Comparison of ENCODE assay signal across 22 cellular contexts in genomic region chr6:43814865-43815264, GRCh38.
"Had no signal": no experiment of that assay in that cellular context is flagged by ENCODE, and none has a peak within 500 bp of the region (broad histone marks: within the 10 kb centered on the region; RNA-seq: fewer than 3 reads in every experiment).

No MANE protein-coding gene starts in this region.

- H3K27me3 ChIP-seq: neutrophil, ovary, spleen had no signal

- H3K4me3 ChIP-seq: lower lobe of right lung, ovary, prostate gland, spleen had no signal

- H3K4me1 ChIP-seq: foreskin keratinocyte, prostate gland had no signal

- H3K9me3 ChIP-seq: lower lobe of right lung, neutrophil, ovary, prostate gland, spleen had no signal

- FAIRE-seq: bronchial epithelial cell, endometrium, kidney, TTC549, urothelium cell line had no signal

- H3K36me3 ChIP-seq: lower lobe of right lung, neutrophil, ovary, prostate gland, spleen had no signal

- H3K27ac ChIP-seq: foreskin keratinocyte, lower lobe of right lung, neutrophil, ovary, prostate gland, spleen had no signal

- DNase-seq: activated CD4-positive, alpha-beta T cell treated with anti-CD3 and anti-CD28 coated beads, Interleukin-2, amount 50 U/mL, for 4 hours; activated CD8-positive, alpha-beta memory T cell treated with anti-CD3 and anti-CD28 coated beads for 24 hours; activated CD8-positive, alpha-beta memory T cell treated with anti-CD3 and anti-CD28 coated beads, Interleukin-2, amount 50 U/mL, for 4 hours; activated T-cell treated with anti-CD3 and anti-CD28 coated beads, Interleukin-2, amount 50 U/mL, for 24 hours; amniotic stem cell; foreskin keratinocyte; kidney; lower lobe of right lung; ovary; spleen; stimulated activated CD4-positive, alpha-beta T cell treated with anti-CD3 and anti-CD28 coated beads, Interleukin-4, amount 100 ng/mL, for 24 hours; stimulated activated naive CD8-positive, alpha-beta T cell treated with anti-CD3 and anti-CD28 coated beads, Interleukin-15, Interleukin-2, amounts not matched to agents 100 U/mL and 50 U/mL, for 24 hours; T-helper 1 cell had no signal

- ATAC-seq: activated T-helper 17 cell treated with anti-CD3 and anti-CD28 coated beads, Interleukin-2, amount 50 U/mL, for 72 hours; foreskin keratinocyte; left lobe of liver; natural killer cell treated with Interleukin-12 subunit alpha and Interleukin-12 subunit beta and Interleukin-15 and Interleukin-18, amount 100 ng/mL, for 72 hours; stimulated activated naive CD8-positive, alpha-beta T cell treated with anti-CD3 and anti-CD28 coated beads, Interleukin-15, Interleukin-2, amounts not matched to agents 100 U/mL and 50 U/mL, for 24 hours had no signal
